28 cellular contexts compared by ENCODE assay signal in the genomic region with DNA sequence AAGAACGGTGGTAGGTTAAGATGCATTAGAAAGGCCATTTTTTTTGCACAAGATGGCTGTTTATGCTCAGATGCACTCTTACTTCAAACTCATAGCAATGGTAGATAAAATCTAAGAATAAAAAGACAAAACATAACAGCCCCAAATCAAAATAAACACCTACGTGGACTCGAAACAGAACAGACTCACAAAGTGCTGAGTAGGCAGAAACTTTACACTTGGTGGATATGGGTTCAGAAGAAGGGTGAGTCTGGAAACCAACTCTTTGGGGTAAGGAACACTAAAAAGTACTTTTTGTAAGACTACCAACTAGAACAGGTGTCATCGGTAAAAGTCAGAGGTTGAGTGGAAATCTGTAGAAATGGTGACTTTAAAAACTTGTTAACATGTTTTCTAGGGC.
"Had no signal": no experiment of that assay in that cellular context is flagged by ENCODE, and none has a peak within 500 bp of the region (broad histone marks: within the 10 kb centered on the region; RNA-seq: fewer than 3 reads in every experiment).

No MANE protein-coding gene starts in this region.

- H3K79me2 ChIP-seq: parathyroid adenoma had no signal

- H3K4me2 ChIP-seq: neural progenitor cell, smooth muscle cell had no signal

- H3K27ac ChIP-seq: neural progenitor cell, ovary, parathyroid adenoma, psoas muscle, skin epidermis, spleen, suprapubic skin, testis, tibial artery, transverse colon, upper lobe of right lung, uterus had no signal

- H3K9me3 ChIP-seq: ovary, psoas muscle, suprapubic skin, testis, tibial artery, transverse colon, upper lobe of right lung, uterus had no signal

- H3K4me1 ChIP-seq: neural progenitor cell, parathyroid adenoma, psoas muscle, spleen, suprapubic skin, testis, tibial artery, transverse colon, upper lobe of right lung, uterus had no signal

- H2AFZ ChIP-seq: neural progenitor cell, parathyroid adenoma had no signal

- H3K27me3 ChIP-seq: neural progenitor cell, ovary, spleen, suprapubic skin, testis, tibial artery, transverse colon, upper lobe of right lung, uterus had no signal

- DNase-seq: natural killer cell; occipital lobe; ovary; posterior cingulate gyrus; psoas muscle; right cardiac atrium; spleen; stimulated activated CD4-positive, alpha-beta T cell treated with anti-CD3 and anti-CD28 coated beads, Interleukin-12 subunit alpha, Interleukin-12 subunit beta, amount 100 ng/mL, for 4 hours; stimulated activated CD4-positive, alpha-beta T cell treated with anti-CD3 and anti-CD28 coated beads, Interleukin-1b, Interleukin-23, amount 100 ng/mL, for 48 hours; stimulated activated CD4-positive, alpha-beta T cell treated with anti-CD3 and anti-CD28 coated beads, Interleukin-4, amount 100 ng/mL, for 1 hour; stimulated activated CD4-positive, alpha-beta T cell treated with anti-CD3 and anti-CD28 coated beads, Interleukin-4, amount 100 ng/mL, for 4 hours; stimulated activated CD8-positive, alpha-beta memory T cell treated with anti-CD3 and anti-CD28 coated beads, Interleukin-4, amount 100 ng/mL, for 48 hours; stimulated activated naive CD4-positive, alpha-beta T cell; stimulated activated naive CD8-positive, alpha-beta T cell treated with anti-CD3 and anti-CD28 coated beads, Interleukin-15, amount 100 ng/mL, for 72 hours; stimulated activated naive CD8-positive, alpha-beta T cell treated with anti-CD3 and anti-CD28 coated beads, Interleukin-15, Interleukin-2, amounts not matched to agents 100 U/mL and 50 U/mL, for 24 hours; substantia nigra; testis; tibial artery; transverse colon; upper lobe of right lung; uterus had no signal

- ATAC-seq: natural killer cell; psoas muscle; right cardiac atrium; sciatic nerve; stimulated activated memory B cell treated with anti-CD40 and anti-IgM and Interleukin-4, amounts not matched to agents 10 μg/mL and 1 μg/mL and 100 μg/mL, for 72 hours; stimulated activated naive CD8-positive, alpha-beta T cell treated with anti-CD3 and anti-CD28 coated beads, Interleukin-15, amount 100 ng/mL, for 72 hours; stimulated activated naive CD8-positive, alpha-beta T cell treated with anti-CD3 and anti-CD28 coated beads, Interleukin-15, Interleukin-2, amounts not matched to agents 100 U/mL and 50 U/mL, for 24 hours; upper lobe of right lung had no signal

- H3K4me3 ChIP-seq: neural progenitor cell, ovary, psoas muscle, skin epidermis, smooth muscle cell, spleen, suprapubic skin, testis, tibial artery, transverse colon, upper lobe of right lung, uterus had no signal

- H3K9ac ChIP-seq: neural progenitor cell, parathyroid adenoma had no signal

- H3K36me3 ChIP-seq: neural progenitor cell, ovary, spleen, suprapubic skin, tibial artery, transverse colon, upper lobe of right lung, uterus had no signal
